Comparison of ENCODE assay signal across 1 cellular context in genomic region chr17:56976941-56977570, GRCh38.
TF ChIP-seq lines count a peak whose summit lies in the region.

No MANE protein-coding gene starts in this region.

TF ChIP-seq in GM12878, 131 proteins besides CTCF, POLR2A, EP300 and RAD21 (continued from another document):
- TF ChIP-seq, protein P1, sequence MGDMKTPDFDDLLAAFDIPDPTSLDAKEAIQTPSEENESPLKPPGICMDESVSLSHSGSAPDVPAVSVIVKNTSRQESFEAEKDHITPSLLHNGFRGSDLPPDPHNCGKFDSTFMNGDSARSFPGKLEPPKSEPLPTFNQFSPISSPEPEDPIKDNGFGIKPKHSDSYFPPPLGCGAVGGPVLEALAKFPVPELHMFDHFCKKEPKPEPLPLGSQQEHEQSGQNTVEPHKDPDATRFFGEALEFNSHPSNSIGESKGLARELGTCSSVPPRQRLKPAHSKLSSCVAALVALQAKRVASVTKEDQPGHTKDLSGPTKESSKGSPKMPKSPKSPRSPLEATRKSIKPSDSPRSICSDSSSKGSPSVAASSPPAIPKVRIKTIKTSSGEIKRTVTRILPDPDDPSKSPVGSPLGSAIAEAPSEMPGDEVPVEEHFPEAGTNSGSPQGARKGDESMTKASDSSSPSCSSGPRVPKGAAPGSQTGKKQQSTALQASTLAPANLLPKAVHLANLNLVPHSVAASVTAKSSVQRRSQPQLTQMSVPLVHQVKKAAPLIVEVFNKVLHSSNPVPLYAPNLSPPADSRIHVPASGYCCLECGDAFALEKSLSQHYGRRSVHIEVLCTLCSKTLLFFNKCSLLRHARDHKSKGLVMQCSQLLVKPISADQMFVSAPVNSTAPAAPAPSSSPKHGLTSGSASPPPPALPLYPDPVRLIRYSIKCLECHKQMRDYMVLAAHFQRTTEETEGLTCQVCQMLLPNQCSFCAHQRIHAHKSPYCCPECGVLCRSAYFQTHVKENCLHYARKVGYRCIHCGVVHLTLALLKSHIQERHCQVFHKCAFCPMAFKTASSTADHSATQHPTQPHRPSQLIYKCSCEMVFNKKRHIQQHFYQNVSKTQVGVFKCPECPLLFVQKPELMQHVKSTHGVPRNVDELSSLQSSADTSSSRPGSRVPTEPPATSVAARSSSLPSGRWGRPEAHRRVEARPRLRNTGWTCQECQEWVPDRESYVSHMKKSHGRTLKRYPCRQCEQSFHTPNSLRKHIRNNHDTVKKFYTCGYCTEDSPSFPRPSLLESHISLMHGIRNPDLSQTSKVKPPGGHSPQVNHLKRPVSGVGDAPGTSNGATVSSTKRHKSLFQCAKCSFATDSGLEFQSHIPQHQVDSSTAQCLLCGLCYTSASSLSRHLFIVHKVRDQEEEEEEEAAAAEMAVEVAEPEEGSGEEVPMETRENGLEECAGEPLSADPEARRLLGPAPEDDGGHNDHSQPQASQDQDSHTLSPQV (IDR thresholded peaks at IDR 0.05), result no peak
- no peak for TF ChIP-seq CHD4 (IDR thresholded peaks at IDR 0.05)
- TF ChIP-seq ZBTB4 (CRISPR knock-in tag; IDR thresholded peaks at IDR 0.05), result no peak
- no peak for TF ChIP-seq RB1 (IDR thresholded peaks at IDR 0.05; ENCODE audit: borderline replicate concordance)
- TF ChIP-seq MEF2B (IDR thresholded peaks at IDR 0.05; ENCODE audit: partially characterized antibody, poor library complexity, severe bottlenecking), result no peak
- no peak for TF ChIP-seq NR2C1 (IDR thresholded peaks at IDR 0.05)
- TF ChIP-seq TCF7 (IDR thresholded peaks at IDR 0.05; ENCODE audit: borderline replicate concordance), result no peak
- TF ChIP-seq ELK1 (IDR thresholded peaks at IDR 0.05; ENCODE audit: low read depth, low read length), result no peak
TF ChIP-seq in GM12878: peak in this region for 0.
